Comparison of ENCODE assay signal across 32 cellular contexts in the genomic region with DNA sequence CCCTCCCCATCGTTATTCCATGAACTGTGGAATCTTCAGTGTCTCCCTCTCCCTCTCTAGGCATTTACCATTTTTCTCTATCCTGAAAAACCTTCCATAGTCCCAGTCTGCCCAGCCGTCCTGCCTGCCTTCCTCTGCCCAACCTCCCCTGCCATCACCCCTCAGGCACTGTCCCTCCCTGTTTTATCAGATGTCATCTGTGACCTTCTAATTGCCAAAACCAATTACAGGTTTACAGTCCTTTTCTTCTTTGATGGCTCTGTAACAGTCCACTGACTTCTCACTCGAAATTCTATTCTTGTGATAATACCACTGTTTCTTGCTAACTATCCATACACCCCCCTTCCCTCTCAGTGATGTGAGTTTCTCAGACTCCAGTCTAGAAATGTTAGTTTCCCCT. TPM values are rescaled to one million over a fixed set of nuclear protein-coding genes. Genes with fewer than 3 reads are reported as not detected.
DNase-seq lines count a peak whose midpoint lies in the region; ATAC-seq and TF ChIP-seq lines count a peak whose summit lies in the region.
"Had no signal": no experiment of that assay in that cellular context is flagged by ENCODE, and none has a peak within 500 bp of the region (broad histone marks: within the 10 kb centered on the region; RNA-seq: fewer than 3 reads in every experiment).

No MANE protein-coding gene starts in this region.

- BruUV-seq in Caco-2 (replicated peaks; lab: Mats Ljungman, UMichigan): no TSS peak

- H3K27ac Mint-ChIP-seq in Caco-2 (ENCODE audit: unreplicated experiment) (peak overlapping the region; percentile 20), activated B cell treated with CpG ODN at 0.5 μM for 24 hours (peak overlapping the region; percentile 43), nephron (no peak overlapping the region)
- no peak overlapping the region for H3K27ac Mint-ChIP-seq in activated CD4-positive, alpha-beta T cell treated with anti-CD3 and anti-CD28 coated beads, Interleukin-2, amount 10 ng/mL, durations not matched to agents 7 days and 5 days
- H3K27ac Mint-ChIP-seq: activated CD8-positive, alpha-beta T cell treated with anti-CD3 and anti-CD28 coated beads, Interleukin-2, amount 10 ng/mL, durations not matched to agents 7 days and 5 days; GM23338 had no signal

- TF ChIP-seq CTCF in BE2C (IDR thresholded peaks at IDR 0.05; ENCODE audit: low read depth, low read length) (no peak), Caco-2 (IDR thresholded peaks at IDR 0.05; ENCODE audit: insufficient read depth in 1 of 2, low read depth in 1 of 2, low read length in 1 of 2, severe bottlenecking in 1 of 2, unreplicated experiment in 1 of 2) (no peak), activated B cell treated with CpG ODN at 0.5 μM for 24 hours (IDR thresholded peaks at IDR 0.05) (no peak), nephron (IDR thresholded peaks at IDR 0.05; ENCODE audit: unreplicated experiment in 3 of 3) (no peak), vagina (IDR thresholded peaks at IDR 0.05) (no peak), body of pancreas (IDR thresholded peaks at IDR 0.05) (no peak)

- DNase-seq in BE2C (peak; percentile 19), Caco-2 (no peak), activated B cell treated with CpG ODN at 0.5 μM for 24 hours (no peak), vagina (ENCODE audit: extremely low spot score in 2 of 2) (no peak), activated gamma-delta T cell treated with Interleukin-2 at 50 U/mL for 16 hours (no peak), body of pancreas (no peak)
- DNase-seq in activated CD4-positive, alpha-beta T cell treated with anti-CD3 and anti-CD28 coated beads, Interleukin-2, amount 10 ng/mL, durations not matched to agents 7 days and 5 days: no peak
- DNase-seq: activated CD4-positive, CD25-positive, alpha-beta regulatory T cell treated with anti-CD3 and anti-CD28 coated beads, Interleukin-2, amount 50 U/mL, for 72 hours; activated CD8-positive, alpha-beta T cell treated with anti-CD3 and anti-CD28 coated beads, Interleukin-2, amount 10 ng/mL, durations not matched to agents 7 days and 5 days; activated gamma-delta T cell; activated T-cell treated with anti-CD3 and anti-CD28 coated beads for 4 hours; adrenal gland; brain microvascular endothelial cell; effector CD4-positive, alpha-beta T cell; hypothalamus; Kasumi-1; left ventricle myocardium inferior; mesendoderm; NCI-H1048; NCI-H187; NCI-H524 treated with DMSO at 0.1 percent for 48 hours; ovary; SHP77 treated with DMSO at 0.1 percent for 48 hours; stimulated activated CD4-positive, alpha-beta T cell treated with anti-CD3 and anti-CD28 coated beads, Interleukin-4, amount 100 ng/mL, for 24 hours; stimulated activated naive CD4-positive, alpha-beta T cell had no signal

- H3K9me3 Mint-ChIP-seq in Caco-2 (ENCODE audit: unreplicated experiment) (no peaks in the 10 kb centered on the region), activated B cell treated with CpG ODN at 0.5 μM for 24 hours (no peaks in the 10 kb centered on the region), nephron (no peaks in the 10 kb centered on the region)
- no peaks in the 10 kb centered on the region for H3K9me3 Mint-ChIP-seq in activated CD4-positive, alpha-beta T cell treated with anti-CD3 and anti-CD28 coated beads, Interleukin-2, amount 10 ng/mL, durations not matched to agents 7 days and 5 days
- H3K9me3 Mint-ChIP-seq: CD14-positive monocyte, GM23338 had no signal

- TF ChIP-seq POLR2A in vagina (IDR thresholded peaks at IDR 0.05) (no peak), body of pancreas (IDR thresholded peaks at IDR 0.05) (no peak)

- H3K36me3 Mint-ChIP-seq in Caco-2 (ENCODE audit: insufficient read depth, unreplicated experiment) (peaks cover 5% of the 10 kb centered on the region), activated B cell treated with CpG ODN at 0.5 μM for 24 hours (ENCODE audit: low read depth) (peaks cover 8% of the 10 kb centered on the region), nephron (ENCODE audit: low read depth) (no peaks in the 10 kb centered on the region)
- H3K36me3 Mint-ChIP-seq in activated CD4-positive, alpha-beta T cell treated with anti-CD3 and anti-CD28 coated beads, Interleukin-2, amount 10 ng/mL, durations not matched to agents 7 days and 5 days (ENCODE audit: low read depth): peaks cover 3% of the 10 kb centered on the region
- H3K36me3 Mint-ChIP-seq: CD14-positive monocyte had no signal

- peak overlapping the region; percentile 5 for H3K4me3 Mint-ChIP-seq in Caco-2 (ENCODE audit: unreplicated experiment)
- H3K4me3 Mint-ChIP-seq in activated B cell treated with CpG ODN at 0.5 μM for 24 hours: peak overlapping the region; percentile 33
- peak overlapping the region; percentile 62 to 81 (median 73) for H3K4me3 Mint-ChIP-seq in nephron
- no peak overlapping the region for H3K4me3 Mint-ChIP-seq in activated CD4-positive, alpha-beta T cell treated with anti-CD3 and anti-CD28 coated beads, Interleukin-2, amount 10 ng/mL, durations not matched to agents 7 days and 5 days
- H3K4me3 Mint-ChIP-seq: activated CD8-positive, alpha-beta T cell treated with anti-CD3 and anti-CD28 coated beads, Interleukin-2, amount 10 ng/mL, durations not matched to agents 7 days and 5 days; CD14-positive monocyte; GM23338 had no signal

- H3K27ac ChIP-seq in vagina (no peak overlapping the region), body of pancreas (no peak overlapping the region)
- H3K27ac ChIP-seq: adrenal gland, brain microvascular endothelial cell, HL-60, left ventricle myocardium inferior, ovary, right atrium auricular region, suprapubic skin had no signal

- H3K4me3 ChIP-seq in BE2C (ENCODE audit: low read depth, low read length): no peak overlapping the region
- H3K4me3 ChIP-seq in Caco-2 (ENCODE audit: low read depth, low read length): no peak overlapping the region
- no peak overlapping the region for H3K4me3 ChIP-seq in vagina
- no peak overlapping the region for H3K4me3 ChIP-seq in body of pancreas
- H3K4me3 ChIP-seq: adrenal gland, GM23338, left ventricle myocardium inferior, ovary, right atrium auricular region, suprapubic skin had no signal

- H3K4me1 Mint-ChIP-seq in Caco-2 (ENCODE audit: low read depth, unreplicated experiment): peaks cover 23% of the 10 kb centered on the region
- H3K4me1 Mint-ChIP-seq in activated B cell treated with CpG ODN at 0.5 μM for 24 hours: peaks cover 32% of the 10 kb centered on the region
- H3K4me1 Mint-ChIP-seq in nephron: peaks cover 13% of the 10 kb centered on the region
- H3K4me1 Mint-ChIP-seq in activated CD4-positive, alpha-beta T cell treated with anti-CD3 and anti-CD28 coated beads, Interleukin-2, amount 10 ng/mL, durations not matched to agents 7 days and 5 days: peaks cover 34% of the 10 kb centered on the region

- POLR2A ChIA-PET in Caco-2 (lab: Charles Lee) (no interaction called here), activated B cell treated with CpG ODN at 0.5 μM for 24 hours (lab: Charles Lee) (no interaction called here)
- POLR2A ChIA-PET in activated CD4-positive, alpha-beta T cell treated with anti-CD3 and anti-CD28 coated beads, Interleukin-2, amount 10 ng/mL, durations not matched to agents 7 days and 5 days (lab: Charles Lee): no interaction called here

- ATAC-seq in activated B cell treated with CpG ODN at 0.5 μM for 24 hours (ENCODE audit: low read depth) (no peak), body of pancreas (no peak)
- ATAC-seq: activated CD8-positive, alpha-beta T cell treated with anti-CD3 and anti-CD28 coated beads, Interleukin-2, amount 10 ng/mL, durations not matched to agents 7 days and 5 days; GM23338; Panc1 had no signal

- H3K36me3 ChIP-seq in BE2C: no peaks in the 10 kb centered on the region
- H3K36me3 ChIP-seq in Caco-2 (ENCODE audit: control insufficient read depth, insufficient read depth, low read length): no peaks in the 10 kb centered on the region
- no peaks in the 10 kb centered on the region for H3K36me3 ChIP-seq in vagina
- no peaks in the 10 kb centered on the region for H3K36me3 ChIP-seq in body of pancreas (replicated peaks in 1 of 2; ENCODE audit: insufficient read depth in 1 of 2, low read depth in 2 of 2)
- H3K36me3 ChIP-seq: adrenal gland, brain microvascular endothelial cell, left ventricle myocardium inferior, ovary, right atrium auricular region, suprapubic skin had no signal

- H3K27me3 ChIP-seq in BE2C (no peaks in the 10 kb centered on the region), Caco-2 (replicated peaks; ENCODE audit: control insufficient read depth, insufficient read depth, low read length) (no peaks in the 10 kb centered on the region), vagina (no peaks in the 10 kb centered on the region), body of pancreas (no peaks in the 10 kb centered on the region)
- H3K27me3 ChIP-seq: adrenal gland, brain microvascular endothelial cell, ovary, right atrium auricular region, suprapubic skin had no signal

- intact Hi-C loops in Caco-2 (cut with micrococcal nuclease; ENCODE audit: unreplicated experiment): loop anchor here (5.0 kb wide), 1 partner anchor 99 kb away; no protein-coding TSS in a partner anchor
- intact Hi-C loops in activated B cell treated with CpG ODN at 0.5 μM for 24 hours (cut with micrococcal nuclease): no loop called here
- intact Hi-C loops in vagina (cut with DNase I): no loop called here
- intact Hi-C loops in body of pancreas (cut with DNase I): no loop called here

- CTCF ChIA-PET in Caco-2 (lab: Charles Lee) (no interaction called here), activated B cell treated with CpG ODN at 0.5 μM for 24 hours (lab: Charles Lee) (no interaction called here)
- CTCF ChIA-PET in activated CD4-positive, alpha-beta T cell treated with anti-CD3 and anti-CD28 coated beads, Interleukin-2, amount 10 ng/mL, durations not matched to agents 7 days and 5 days (lab: Charles Lee): no interaction called here

- WGBS in body of pancreas, 2 donors: 42 to 51% methylated on average over 3 of the region's 3 CpGs

- no peaks in the 10 kb centered on the region for H3K27me3 Mint-ChIP-seq in Caco-2 (ENCODE audit: insufficient read depth, unreplicated experiment)
- H3K27me3 Mint-ChIP-seq in activated B cell treated with CpG ODN at 0.5 μM for 24 hours: no peaks in the 10 kb centered on the region
- H3K27me3 Mint-ChIP-seq in nephron (ENCODE audit: low read depth): peaks cover 6% of the 10 kb centered on the region
- H3K27me3 Mint-ChIP-seq in activated CD4-positive, alpha-beta T cell treated with anti-CD3 and anti-CD28 coated beads, Interleukin-2, amount 10 ng/mL, durations not matched to agents 7 days and 5 days: peaks cover 7% of the 10 kb centered on the region

- H3K4me1 ChIP-seq in BE2C: peaks cover 10% of the 10 kb centered on the region
- H3K4me1 ChIP-seq in Caco-2: peaks cover 22% of the 10 kb centered on the region
- peaks cover 16% of the 10 kb centered on the region for H3K4me1 ChIP-seq in vagina
- H3K4me1 ChIP-seq in body of pancreas: peaks cover 15% of the 10 kb centered on the region

- H3K9me3 ChIP-seq in BE2C: no peaks in the 10 kb centered on the region
- no peaks in the 10 kb centered on the region for H3K9me3 ChIP-seq in Caco-2
- H3K9me3 ChIP-seq in vagina: no peaks in the 10 kb centered on the region
- H3K9me3 ChIP-seq in body of pancreas: no peaks in the 10 kb centered on the region
- H3K9me3 ChIP-seq: adrenal gland, left ventricle myocardium inferior, ovary, right atrium auricular region, suprapubic skin had no signal

RNA-seq across cellular contexts. Expression of a gene that starts 2.3 kb away (rescaled TPM):
- 13.5 TPM for polyA plus RNA-seq in BE2C (2012; ENCODE audit: insufficient read depth, insufficient read length, low read depth)
- total RNA-seq in Caco-2 (2022) (26.4 and 37.3 TPM in 2 replicates), activated B cell treated with CpG ODN at 0.5 μM for 24 hours (70.9 and 79.8 TPM in 2 replicates), vagina (14.7 TPM), body of pancreas (10 to 100 TPM; 12.2 TPM)
- 10 to 100 TPM; 18.1 to 20.6 TPM for total RNA-seq in activated CD4-positive, alpha-beta T cell treated with anti-CD3 and anti-CD28 coated beads, Interleukin-2, amount 10 ng/mL, durations not matched to agents 7 days and 5 days

Comparison
In these comparisons a context has a peak if more than half of its experiments do, and no peak if none do; other contexts are left out.
1. H3K27ac Mint-ChIP-seq: peak in Caco-2 (single experiment) and activated B cell treated with CpG ODN at 0.5 μM for 24 hours (single experiment); none in nephron (0 of 3) and activated CD4-positive, alpha-beta T cell treated with anti-CD3 and anti-CD28 coated beads, Interleukin-2, amount 10 ng/mL, durations not matched to agents 7 days and 5 days (single experiment).